8 cellular contexts compared by ENCODE assay signal in the genomic region with DNA sequence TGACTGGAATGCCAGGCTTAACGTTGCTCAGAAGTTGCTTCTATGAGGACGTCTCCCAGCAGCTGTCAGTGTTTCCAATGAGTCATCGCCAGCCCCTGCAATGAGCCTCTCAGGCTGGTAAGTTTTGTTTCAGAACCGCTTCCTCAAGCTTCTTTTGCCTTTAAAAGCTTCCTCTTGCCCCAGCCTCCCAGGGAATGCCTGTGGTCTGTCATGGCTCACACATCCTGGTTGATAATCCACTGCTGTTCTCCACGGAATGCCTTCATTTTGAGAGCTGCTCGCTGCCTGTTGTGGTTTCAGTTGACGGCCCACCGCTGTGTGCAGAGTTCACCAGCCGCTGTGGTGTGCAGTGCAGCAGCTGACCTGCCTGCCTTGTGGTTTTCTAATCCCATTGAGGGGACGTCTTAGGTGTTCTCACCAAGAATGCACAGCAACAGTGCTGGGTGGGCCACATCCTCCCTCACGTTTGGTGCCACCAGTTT.
DNase-seq lines count a peak whose midpoint lies in the region; ATAC-seq and TF ChIP-seq lines count a peak whose summit lies in the region.

No MANE protein-coding gene starts in this region.

- WGBS in heart right ventricle, 2 donors: 24 to 32% methylated on average over 11 of the region's 11 CpGs

- peak overlapping the region; percentile 54 for H2AFZ ChIP-seq in ACC112 (ENCODE audit: low read length, unreplicated experiment)

- TF ChIP-seq CTCF in heart right ventricle (IDR thresholded peaks at IDR 0.05): no peak

- H3K36me3 ChIP-seq in ACC112 (ENCODE audit: insufficient read depth, low read length): no peaks in the 10 kb centered on the region
- H3K36me3 ChIP-seq in heart right ventricle: no peaks in the 10 kb centered on the region

- peak overlapping the region; percentile 36; the same call in 1 of the 2 replicates for H3K27ac ChIP-seq in ACC112 (ENCODE audit: low read depth, low read length)
- peak overlapping the region in 1 of 10 donors; percentile 51 for H3K27ac ChIP-seq in heart right ventricle
- H3K27ac ChIP-seq in skin epidermis: peak overlapping the region in 11 of 21 experiments; percentile 1 to 77 (median 36)

- DNase-seq in RPMI7951 (ENCODE audit: low read depth) (peak; percentile 98), heart right ventricle (peak in 1 of 2 donors; percentile 25), NCI-H446 treated with DMSO at 0.1 percent for 48 hours (lab: John Stamatoyannopoulos, UW) (no peak)
- DNase-seq in activated gamma-delta T cell treated with anti-CD3 and anti-CD28 coated beads, Interleukin-2, amount 50 U/mL, for 16 hours (ENCODE audit: low read depth): peak; percentile 41

- H3K79me2 ChIP-seq in ACC112 (ENCODE audit: control insufficient read depth, insufficient read depth, low read length, unreplicated experiment): no peaks in the 10 kb centered on the region

- no peaks in the 10 kb centered on the region for H3K9me3 ChIP-seq in heart right ventricle

- H3K4me1 ChIP-seq in ACC112 (ENCODE audit: control insufficient read depth, insufficient read depth, low read length, unreplicated experiment) (no peaks in the 10 kb centered on the region), heart right ventricle (peaks cover 0 to 12% (median 0%) of the 10 kb centered on the region in 9 donors)

- ATAC-seq in GM18907 (IDR thresholded peaks at IDR 0.05; ENCODE audit: unreplicated experiment) (peak; percentile 86), HG03095 (IDR thresholded peaks at IDR 0.05; ENCODE audit: unreplicated experiment) (peak; percentile 78), heart right ventricle (peak in 7 of 8 donors; percentile 67 to 85 (median 82))

- H3K4me3 ChIP-seq in ACC112 (ENCODE audit: low read depth, low read length) (peak overlapping the region; percentile 48), heart right ventricle (peak overlapping the region in 1 of 10 donors; percentile 12), skin epidermis (peak overlapping the region in 1 of 7 experiments; percentile 19)

- H3K27me3 ChIP-seq in ACC112 (ENCODE audit: insufficient read depth, low read length): peaks cover 11% of the 10 kb centered on the region; the same call in 1 of the 2 replicates
- peaks cover 0 to 8% (median 0%) of the 10 kb centered on the region in 7 donors for H3K27me3 ChIP-seq in heart right ventricle

- intact Hi-C loops in heart right ventricle (cut with DNase I): no loop called here
